In the genomic region with DNA sequence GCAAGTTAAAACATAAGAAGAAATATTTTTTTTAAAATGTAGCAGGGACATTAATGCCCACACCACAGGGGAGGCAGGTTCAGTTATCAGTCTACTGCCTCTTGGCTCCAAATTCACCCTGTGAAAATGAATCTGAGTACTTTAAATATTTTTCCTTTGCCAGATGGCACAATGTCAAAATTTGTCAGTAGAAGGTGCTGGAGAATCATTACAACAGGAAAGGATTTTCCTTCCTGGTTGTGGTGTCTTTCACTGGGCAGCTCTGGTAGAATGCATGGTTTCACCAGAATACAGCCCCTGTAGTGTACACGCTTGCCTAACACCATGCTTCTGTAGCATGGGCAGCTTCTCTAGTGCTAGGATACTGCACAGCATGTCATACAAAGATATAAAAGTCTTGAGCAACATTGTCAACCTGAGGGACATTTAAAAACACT, we compare ENCODE assay signal across 1 cellular context.
TF ChIP-seq lines count a peak whose summit lies in the region.

No MANE protein-coding gene starts in this region.

TF ChIP-seq in endothelial cell of umbilical vein, 7 proteins besides CTCF, POLR2A, EP300 and RAD21:
- TF ChIP-seq POLR2AphosphoS5 (IDR thresholded peaks at IDR 0.05; ENCODE audit: insufficient read depth, low read depth, low read length): no peak
- no peak for TF ChIP-seq MYC (IDR thresholded peaks at IDR 0.05; ENCODE audit: low read depth, low read length)
- TF ChIP-seq FOS (IDR thresholded peaks at IDR 0.05; ENCODE audit: borderline replicate concordance, insufficient read depth, low read length): no peak
- TF ChIP-seq GATA2 (IDR thresholded peaks at IDR 0.05; ENCODE audit: insufficient read depth, insufficient read length, low read depth, low read length): no peak
- no peak for TF ChIP-seq EZH2 (IDR thresholded peaks at IDR 0.05; ENCODE audit: borderline replicate concordance, low read depth, low read length, severe bottlenecking)
- no peak for TF ChIP-seq JUN (IDR thresholded peaks at IDR 0.05; ENCODE audit: borderline replicate concordance, insufficient read depth, insufficient read length, low read depth)
- TF ChIP-seq, protein P1, sequence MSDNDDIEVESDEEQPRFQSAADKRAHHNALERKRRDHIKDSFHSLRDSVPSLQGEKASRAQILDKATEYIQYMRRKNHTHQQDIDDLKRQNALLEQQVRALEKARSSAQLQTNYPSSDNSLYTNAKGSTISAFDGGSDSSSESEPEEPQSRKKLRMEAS (IDR thresholded peaks at IDR 0.05; ENCODE audit: insufficient read depth, insufficient read length): no peak
